ENCODE assay signal across 21 cellular contexts in genomic region chr12:13258717-13259119, GRCh38.
DNase-seq lines count a peak whose midpoint lies in the region; ATAC-seq and TF ChIP-seq lines count a peak whose summit lies in the region.
"Had no signal": no experiment of that assay in that cellular context is flagged by ENCODE, and none has a peak within 500 bp of the region (broad histone marks: within the 10 kb centered on the region; RNA-seq: fewer than 3 reads in every experiment).

No MANE protein-coding gene starts in this region.

- H3K27ac ChIP-seq in HEK293 (ENCODE audit: extremely low read depth, low read depth, low read length): peak overlapping the region; percentile 10; the same call in 1 of the 2 replicates
- peak overlapping the region; percentile 20 for H3K27ac ChIP-seq in endodermal cell (ENCODE audit: low read depth, low read length)
- no peak overlapping the region for H3K27ac ChIP-seq in mesenchymal stem cell (ENCODE audit: low read length, poor library complexity, severe bottlenecking)

- H3K23ac ChIP-seq in mesenchymal stem cell (ENCODE audit: low read length in 2 of 2): no peak overlapping the region

- H3K4me2 ChIP-seq in mesenchymal stem cell (ENCODE audit: low read length, poor library complexity, severe bottlenecking): no peak overlapping the region

- no peak overlapping the region for H2BK120ac ChIP-seq in mesenchymal stem cell (ENCODE audit: low read depth, low read length)

- 56% methylated on average over 3 of the region's 3 CpGs; no CpG with 5 or more reads in 1 of the 2 experiments for WGBS in endodermal cell (ENCODE audit: insufficient coverage in 1 of 2, insufficient read length in 1 of 2), 2 experiments
- 44% methylated on average over 3 of the region's 3 CpGs for WGBS in mesenchymal stem cell

- H3K36me3 ChIP-seq in HEK293 (ENCODE audit: control insufficient read depth in 2 of 2, insufficient read depth in 1 of 2, low read length in 2 of 2) (no peaks in the 10 kb centered on the region), endodermal cell (ENCODE audit: control insufficient read depth, insufficient read depth, low read length) (no peaks in the 10 kb centered on the region), mesenchymal stem cell (ENCODE audit: control insufficient read depth in 1 of 2, insufficient read depth in 2 of 2, low read depth in 1 of 2, low read length in 2 of 2) (no peaks in the 10 kb centered on the region)

- H3K14ac ChIP-seq in mesenchymal stem cell (ENCODE audit: low read length in 2 of 2): no peak overlapping the region

- POLR2A ChIA-PET in HEK293 (lab: Yijun Ruan, JAX): no interaction called here

- H3K4me3 ChIP-seq in HEK293 (ENCODE audit: low read depth, low read length): no peak overlapping the region
- no peak overlapping the region for H3K4me3 ChIP-seq in LNCaP clone FGC (ENCODE audit: low read depth, low read length)
- H3K4me3 ChIP-seq in endodermal cell (ENCODE audit: low read length): no peak overlapping the region
- no peak overlapping the region for H3K4me3 ChIP-seq in mesenchymal stem cell (ENCODE audit: insufficient read depth in 1 of 2, low read depth in 1 of 2, low read length in 2 of 2)
- H3K4me3 ChIP-seq: GM12878 had no signal

- H3K4me3 Mint-ChIP-seq in endodermal cell (peak overlapping the region; percentile 17), mesothelial cell of epicardium (no peak overlapping the region)
- H3K4me3 Mint-ChIP-seq: CD4-positive, alpha-beta T cell had no signal

- H4K8ac ChIP-seq in mesenchymal stem cell (ENCODE audit: low read length): no peak overlapping the region

- H3K9me3 Mint-ChIP-seq in endodermal cell (peaks cover 10% of the 10 kb centered on the region), mesothelial cell of epicardium (no peaks in the 10 kb centered on the region)
- H3K9me3 Mint-ChIP-seq: CD4-positive, alpha-beta T cell had no signal

- peaks cover 47% of the 10 kb centered on the region for H3K4me1 Mint-ChIP-seq in endodermal cell
- peaks cover 42% of the 10 kb centered on the region for H3K4me1 Mint-ChIP-seq in mesothelial cell of epicardium

- H3K4me1 ChIP-seq in HEK293 (ENCODE audit: control insufficient read depth, insufficient read depth, low read length): peaks cover 14% of the 10 kb centered on the region
- peaks cover 18% of the 10 kb centered on the region for H3K4me1 ChIP-seq in endodermal cell (ENCODE audit: control insufficient read depth, insufficient read depth, low read length)
- peaks cover 3% of the 10 kb centered on the region for H3K4me1 ChIP-seq in mesenchymal stem cell (ENCODE audit: control insufficient read depth, insufficient read depth, low read depth, low read length)

- CTCF ChIA-PET in HEK293 (lab: Yijun Ruan, JAX): no interaction called here

- DNase-seq in LNCaP clone FGC (ENCODE audit: low read depth): peak; percentile 36
- peak; percentile 78 for DNase-seq in endodermal cell
- DNase-seq in mesothelial cell of epicardium (ENCODE audit: low spot score in 2 of 2, unreplicated experiment in 2 of 2): no peak
- no peak for DNase-seq in dedifferentiated amniotic fluid mesenchymal stem cell (ENCODE audit: extremely low spot score)
- DNase-seq in mesenchymal stem cell: no peak
- DNase-seq: CD4-positive, alpha-beta T cell; COR-L47; DMS79; EL; GDM1; NCI-H1436; NCI-H187; NCI-H2081 treated with DMSO at 0.1 percent for 48 hours; NCI-H2171; NCI-H345; NCI-H510A treated with DMSO at 0.1 percent for 48 hours had no signal

- H3K27me3 ChIP-seq in endodermal cell (ENCODE audit: control insufficient read depth, insufficient read depth, low read length, poor library complexity, severe bottlenecking): no peaks in the 10 kb centered on the region
- H3K27me3 ChIP-seq in mesenchymal stem cell (ENCODE audit: control insufficient read depth in 1 of 2, insufficient read depth in 1 of 2, low read length in 2 of 2): peaks cover 0 to 7% of the 10 kb centered on the region in 2 experiments

- TF ChIP-seq CTCF in HEK293 (tag by site-specific recombination; IDR thresholded peaks at IDR 0.05): no peak
- TF ChIP-seq CTCF in LNCaP clone FGC (IDR thresholded peaks at IDR 0.05; ENCODE audit: control insufficient read depth, extremely low read depth, insufficient read depth): no peak
- TF ChIP-seq CTCF in endodermal cell (conservative IDR thresholded peaks at IDR 0.05): no peak
- no peak for TF ChIP-seq CTCF in mesothelial cell of epicardium (IDR thresholded peaks at IDR 0.05; ENCODE audit: unreplicated experiment)

- H3K27me3 Mint-ChIP-seq in endodermal cell (ENCODE audit: insufficient read depth) (peaks cover 1% of the 10 kb centered on the region), mesothelial cell of epicardium (ENCODE audit: low read depth) (no peaks in the 10 kb centered on the region)

- no peak overlapping the region for H3K4ac ChIP-seq in mesenchymal stem cell (ENCODE audit: low read depth in 1 of 2, low read length in 2 of 2)

- no peak overlapping the region for H2BK15ac ChIP-seq in mesenchymal stem cell (ENCODE audit: low read depth, poor library complexity, severe bottlenecking)

- H3K36me3 Mint-ChIP-seq in endodermal cell (ENCODE audit: low read depth): no peaks in the 10 kb centered on the region
- no peaks in the 10 kb centered on the region for H3K36me3 Mint-ChIP-seq in mesothelial cell of epicardium

- H2BK5ac ChIP-seq in mesenchymal stem cell (ENCODE audit: low read depth, low read length, poor library complexity, severe bottlenecking): no peak overlapping the region

- H3K18ac ChIP-seq in mesenchymal stem cell (ENCODE audit: low read depth in 1 of 2, low read length in 2 of 2): no peak overlapping the region

- H3K9me3 ChIP-seq in HEK293 (ENCODE audit: control insufficient read depth, insufficient read depth, low read depth, low read length) (no peaks in the 10 kb centered on the region), endodermal cell (ENCODE audit: control insufficient read depth, low read length) (no peaks in the 10 kb centered on the region), mesenchymal stem cell (ENCODE audit: control insufficient read depth, low read length) (no peaks in the 10 kb centered on the region)

- ATAC-seq in GM19035 (IDR thresholded peaks at IDR 0.05; ENCODE audit: unreplicated experiment): no peak
- no peak for ATAC-seq in GM21381 (IDR thresholded peaks at IDR 0.05; ENCODE audit: unreplicated experiment)
- ATAC-seq: GM12878, SK-N-SH treated with all-trans-retinoic acid at 6 μM for 48 hours had no signal

- H4K91ac ChIP-seq in mesenchymal stem cell (ENCODE audit: low read length): no peak overlapping the region

- H3K79me1 ChIP-seq in mesenchymal stem cell (replicated peaks; ENCODE audit: low read length, poor library complexity, severe bottlenecking): no peaks in the 10 kb centered on the region

- H2BK12ac ChIP-seq in mesenchymal stem cell (ENCODE audit: low read length in 2 of 2): peak overlapping the region in 1 of 2 experiments; percentile 11

- peak overlapping the region; percentile 61 for H3K9ac ChIP-seq in endodermal cell (ENCODE audit: extremely low read depth, low read length, poor library complexity, severe bottlenecking)
- H3K9ac ChIP-seq in mesenchymal stem cell (ENCODE audit: low read length): no peak overlapping the region

- no peak overlapping the region for H2AK5ac ChIP-seq in mesenchymal stem cell (ENCODE audit: low read length, severe bottlenecking)

- no peak overlapping the region for H2AFZ ChIP-seq in mesenchymal stem cell (ENCODE audit: low read depth, low read length)

- H3K27ac Mint-ChIP-seq in endodermal cell (no peak overlapping the region), mesothelial cell of epicardium (peak overlapping the region; percentile 83)
- H3K27ac Mint-ChIP-seq: CD4-positive, alpha-beta T cell had no signal

TF ChIP-seq in HEK293, 187 proteins besides CTCF, POLR2A, EP300 and RAD21 (continues in another document):
- TF ChIP-seq SP3 (tag by site-specific recombination; IDR thresholded peaks at IDR 0.05) (no peak), ZNF223 (tag by site-specific recombination; IDR thresholded peaks at IDR 0.05) (no peak), ZNF664 (tag by site-specific recombination; IDR thresholded peaks at IDR 0.05) (no peak), ZNF76 (tag by site-specific recombination; IDR thresholded peaks at IDR 0.05; ENCODE audit: borderline replicate concordance, low read depth) (no peak)

Comparison
In these comparisons a context has a peak if more than half of its experiments do, and no peak if none do; other contexts are left out.
1. DNase-seq: peak in LNCaP clone FGC (single experiment) and endodermal cell (single experiment); none in mesothelial cell of epicardium (0 of 2), dedifferentiated amniotic fluid mesenchymal stem cell (single experiment) and mesenchymal stem cell (single experiment).